Comparison of ENCODE assay signal across 8 cellular contexts in genomic region chr14:52949711-52950409, GRCh38. TPM values are rescaled to one million over a fixed set of nuclear protein-coding genes. Genes with fewer than 3 reads are reported as not detected.
DNase-seq lines count a peak whose midpoint lies in the region; ATAC-seq and TF ChIP-seq lines count a peak whose summit lies in the region.

No MANE protein-coding gene starts in this region.

- peak overlapping the region; percentile 73 for H3K27ac Mint-ChIP-seq in activated T-cell treated with anti-CD3 and anti-CD28 coated beads, Interleukin-2, amount 50 U/mL, for 24 hours
- H3K27ac Mint-ChIP-seq in naive B cell, result no peak overlapping the region

- under 1% methylated on average over 24 of the region's 24 CpGs for WGBS in esophagus muscularis mucosa

- peak overlapping the region; percentile 99 to 100 (median 99) for H3K27ac ChIP-seq in esophagus muscularis mucosa (replicated peaks in 1 of 4)

- peaks cover 0 to 11% (median 5%) of the 10 kb centered on the region in 4 donors for H3K36me3 ChIP-seq in esophagus muscularis mucosa

- TF ChIP-seq EP300 in esophagus muscularis mucosa (IDR thresholded peaks at IDR 0.05), result no peak

- peak overlapping the region; percentile 83 for H3K4me3 Mint-ChIP-seq in activated T-cell treated with anti-CD3 and anti-CD28 coated beads, Interleukin-2, amount 50 U/mL, for 24 hours
- H3K4me3 Mint-ChIP-seq in naive B cell, result peak overlapping the region; percentile 70 to 91 (median 86)

- H3K4me3 ChIP-seq in esophagus muscularis mucosa, result peak overlapping the region; percentile 86 to 95 (median 92)

- ATAC-seq in naive B cell (ENCODE audit: low read depth in 2 of 2) (peak; percentile 22 to 29), GM18498 (IDR thresholded peaks at IDR 0.05; ENCODE audit: unreplicated experiment) (no peak), HG03097 (IDR thresholded peaks at IDR 0.05; ENCODE audit: low FRiP score, unreplicated experiment) (no peak)

- H3K9me3 ChIP-seq in esophagus muscularis mucosa, result no peaks in the 10 kb centered on the region

- H3K9me3 Mint-ChIP-seq in activated T-cell treated with anti-CD3 and anti-CD28 coated beads, Interleukin-2, amount 50 U/mL, for 24 hours, result no peaks in the 10 kb centered on the region
- H3K9me3 Mint-ChIP-seq in naive B cell, result no peaks in the 10 kb centered on the region

- H3K36me3 Mint-ChIP-seq in activated T-cell treated with anti-CD3 and anti-CD28 coated beads, Interleukin-2, amount 50 U/mL, for 24 hours (ENCODE audit: low read depth), result no peaks in the 10 kb centered on the region
- no peaks in the 10 kb centered on the region for H3K36me3 Mint-ChIP-seq in naive B cell

- H3K27me3 ChIP-seq in esophagus muscularis mucosa, result no peaks in the 10 kb centered on the region

- peaks cover 13 to 75% (median 67%) of the 10 kb centered on the region in 4 donors for H3K4me1 ChIP-seq in esophagus muscularis mucosa

- TF ChIP-seq POLR2A in esophagus muscularis mucosa (IDR thresholded peaks at IDR 0.05; ENCODE audit: low read depth), result no peak

- H3K27me3 Mint-ChIP-seq in activated T-cell treated with anti-CD3 and anti-CD28 coated beads, Interleukin-2, amount 50 U/mL, for 24 hours, result peaks cover 60% of the 10 kb centered on the region
- peaks cover 48 to 68% (median 62%) of the 10 kb centered on the region in 3 donors for H3K27me3 Mint-ChIP-seq in naive B cell

- no peak for DNase-seq in activated T-cell treated with anti-CD3 and anti-CD28 coated beads, Interleukin-2, amount 50 U/mL, for 24 hours
- DNase-seq in activated T-cell treated with anti-CD3 and anti-CD28 coated beads for 4 hours (no peak), T1000 (lab: John Stamatoyannopoulos, UW) (peak; percentile 6), esophagus muscularis mucosa (ENCODE audit: extremely low spot score) (no peak), naive B cell (peak; percentile 15), NAMALWA (ENCODE audit: low spot score) (no peak)

- intact Hi-C loops in esophagus muscularis mucosa (cut with DNase I), result loop anchor here (10.0 kb wide), 2 partner anchors 75 to 205 kb away; partner anchors contain the start of gene DDHD1

- no peak for TF ChIP-seq CTCF in esophagus muscularis mucosa (IDR thresholded peaks at IDR 0.05)

- H3K4me1 Mint-ChIP-seq in activated T-cell treated with anti-CD3 and anti-CD28 coated beads, Interleukin-2, amount 50 U/mL, for 24 hours (ENCODE audit: low read depth), result peaks cover 23% of the 10 kb centered on the region
- peaks cover 19 to 26% (median 24%) of the 10 kb centered on the region in 3 donors for H3K4me1 Mint-ChIP-seq in naive B cell

RNA-seq across cellular contexts. Expression of gene FERMT2, which starts 1.0 kb away (rescaled TPM):
- 100 to 1,000 TPM; 293 to 397 (median 370) TPM for total RNA-seq in esophagus muscularis mucosa
- not detected for polyA plus RNA-seq in naive B cell (ENCODE audit: low read depth in 6 of 6)

Comparison
In these comparisons a context has a peak if more than half of its experiments do, and no peak if none do; other contexts are left out.
1. DNase-seq: peak in T1000 (single experiment) and naive B cell (single experiment); none in activated T-cell treated with anti-CD3 and anti-CD28 coated beads, Interleukin-2, amount 50 U/mL, for 24 hours (single experiment), activated T-cell treated with anti-CD3 and anti-CD28 coated beads for 4 hours (single experiment), esophagus muscularis mucosa (single experiment) and NAMALWA (single experiment).
2. ATAC-seq: peak in naive B cell (2 of 2); none in GM18498 (single experiment) and HG03097 (single experiment).